ENCODE assay signal across 15 cellular contexts in genomic region chr22:46112405-46112804, GRCh38. TPM values are rescaled to one million over a fixed set of nuclear protein-coding genes. Genes with fewer than 3 reads are reported as not detected.
DNase-seq lines count a peak whose midpoint lies in the region; ATAC-seq and TF ChIP-seq lines count a peak whose summit lies in the region.
"Had no signal": no experiment of that assay in that cellular context is flagged by ENCODE, and none has a peak within 500 bp of the region (broad histone marks: within the 10 kb centered on the region; RNA-seq: fewer than 3 reads in every experiment).

No MANE protein-coding gene starts in this region.

- H3K27ac ChIP-seq in heart right ventricle, result peak overlapping the region; percentile 5 to 94 (median 78)
- H3K27ac ChIP-seq in esophagus (ENCODE audit: low read depth in 2 of 2, low read length in 1 of 2), result peak overlapping the region; percentile 46 to 66
- peak overlapping the region; percentile 86 to 100 for H3K27ac ChIP-seq in uterus
- H3K27ac ChIP-seq: HL-60 had no signal

- TF ChIP-seq CTCF in heart right ventricle (IDR thresholded peaks at IDR 0.05), result no peak
- TF ChIP-seq CTCF in uterus (IDR thresholded peaks at IDR 0.05), result no peak

- H3K4me1 ChIP-seq in heart right ventricle, result peaks cover 63 to 97% (median 92%) of the 10 kb centered on the region in 9 donors
- peaks cover 26 to 40% of the 10 kb centered on the region in 2 donors for H3K4me1 ChIP-seq in esophagus (ENCODE audit: control insufficient read depth in 2 of 2, insufficient read depth in 2 of 2, low read length in 1 of 2)
- peaks cover 22 to 48% of the 10 kb centered on the region in 2 donors for H3K4me1 ChIP-seq in uterus

- H3K27me3 ChIP-seq in heart right ventricle (no peaks in the 10 kb centered on the region), esophagus (ENCODE audit: control insufficient read depth in 1 of 2, insufficient read depth in 2 of 2, low read length in 2 of 2) (no peaks in the 10 kb centered on the region), uterus (no peaks in the 10 kb centered on the region)

- TF ChIP-seq POLR2A in uterus (IDR thresholded peaks at IDR 0.05), result no peak

- 65 to 66% methylated on average over 20 of the region's 20 CpGs for WGBS in heart right ventricle, 2 donors
- WGBS in esophagus, 2 donors, result 65 to 75% methylated on average over 20 of the region's 20 CpGs

- DNase-seq in heart right ventricle (no peak), Right ventricle myocardium superior (no peak), retina (peak; percentile 54), uterus (no peak), RPMI8226 (no peak)
- DNase-seq: activated CD4-positive, alpha-beta memory T cell treated with anti-CD3 and anti-CD28 coated beads, Interleukin-2, amount 10 ng/mL, durations not matched to agents 7 days and 5 days; NCI-H2081; NCI-H774; SHP77 treated with DMSO at 0.1 percent for 48 hours; stimulated activated naive CD4-positive, alpha-beta T cell treated with Interleukin-2 at 50 U/mL for 16 hours had no signal

- H3K9me3 ChIP-seq in heart right ventricle, result no peaks in the 10 kb centered on the region
- H3K9me3 ChIP-seq in esophagus (ENCODE audit: control insufficient read depth in 2 of 2, insufficient read depth in 1 of 2, low read depth in 1 of 2, low read length in 1 of 2), result no peaks in the 10 kb centered on the region
- no peaks in the 10 kb centered on the region for H3K9me3 ChIP-seq in uterus

- intact Hi-C loops in heart right ventricle (cut with DNase I) (loop anchor here in 3 of 10 donors (5.0 kb wide), 1 partner anchor 35 kb away; no protein-coding TSS in a partner anchor), Right ventricle myocardium superior (cut with DNase I) (loop anchor here (5.0 kb wide), 1 partner anchor 35 kb away; no protein-coding TSS in a partner anchor), uterus (cut with DNase I; ENCODE audit: low total_unique reads) (no loop called here)

- H3K36me3 ChIP-seq in heart right ventricle (peaks cover 0 to 69% (median 39%) of the 10 kb centered on the region in 9 donors), esophagus (ENCODE audit: control insufficient read depth in 2 of 2, insufficient read depth in 2 of 2, low read length in 1 of 2) (peaks cover 3 to 56% of the 10 kb centered on the region in 2 donors), uterus (no peaks in the 10 kb centered on the region)

- no peak for ATAC-seq in heart right ventricle
- no peak for ATAC-seq in Right ventricle myocardium superior (ENCODE audit: poor library complexity)
- no peak for ATAC-seq in HG03025 (IDR thresholded peaks at IDR 0.05; ENCODE audit: low FRiP score, unreplicated experiment)
- no peak for ATAC-seq in GM19023 (IDR thresholded peaks at IDR 0.05; ENCODE audit: unreplicated experiment)
- ATAC-seq: esophagus mucosa had no signal

- H3K4me3 ChIP-seq in heart right ventricle (no peak overlapping the region), esophagus (ENCODE audit: low read depth in 1 of 2, low read length in 2 of 2) (no peak overlapping the region), uterus (no peak overlapping the region)

RNA-seq across cellular contexts. Expression of gene PPARA, which starts 37.9 kb away (rescaled TPM):
- total RNA-seq in heart right ventricle (10 to 100 TPM; 69.0 to 89.5 (median 81.1) TPM), Right ventricle myocardium superior (66.1 TPM), uterus (10 to 100 TPM in 2 of 4 donors, 1 to 10 TPM in 2; 1.8 to 24.8 (median 14.0) TPM)
- polyA plus RNA-seq in heart right ventricle (10 to 100 TPM; 15.5 to 20.3 TPM), esophagus (1 to 10 TPM; 3.2 to 3.9 TPM)
